ENCODE assay signal across 8 cellular contexts in the genomic region with DNA sequence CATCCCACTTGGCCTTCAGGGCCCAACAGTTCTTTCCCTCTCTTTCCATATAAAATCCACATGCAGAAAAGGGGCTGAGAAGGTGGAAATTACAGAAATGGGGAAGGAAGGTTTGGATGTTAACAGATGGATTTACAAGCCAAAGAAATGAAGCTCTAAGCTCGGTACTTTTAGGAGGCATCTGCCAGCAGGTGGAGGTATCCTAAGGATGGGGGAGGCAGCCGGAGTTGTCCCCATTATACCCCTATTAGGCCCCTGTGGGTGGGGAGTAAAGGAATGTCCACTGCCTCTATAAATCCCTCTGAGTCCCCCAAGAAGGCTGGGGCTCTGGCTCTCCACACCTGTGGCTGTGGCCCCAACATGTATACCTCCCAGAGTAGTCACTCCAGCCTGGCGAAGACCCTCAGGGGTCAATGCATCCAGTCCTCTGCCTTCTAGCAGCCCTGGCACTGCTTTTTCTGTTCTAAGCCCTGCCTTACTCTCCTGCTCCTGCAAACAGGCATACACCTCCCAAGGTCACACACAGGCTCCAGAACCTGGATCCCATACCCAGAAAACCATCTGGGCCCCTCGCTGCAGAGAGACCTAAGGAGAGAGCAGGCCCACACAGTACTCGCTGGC. TPM values are rescaled to one million over a fixed set of nuclear protein-coding genes. Genes with fewer than 3 reads are reported as not detected.
DNase-seq lines count a peak whose midpoint lies in the region; ATAC-seq, FAIRE-seq and TF ChIP-seq lines count a peak whose summit lies in the region.

No MANE protein-coding gene starts in this region.

- H3K4me1 Mint-ChIP-seq in activated B cell treated with CpG ODN at 0.5 μM for 24 hours, result peaks cover 36% of the 10 kb centered on the region

- H3K36me3 ChIP-seq in A673 (ENCODE audit: insufficient read depth, low read length, poor library complexity, severe bottlenecking) (no peaks in the 10 kb centered on the region), iPS-15b (ENCODE audit: control insufficient read depth, insufficient read depth, low read length) (no peaks in the 10 kb centered on the region)

- H3K27ac ChIP-seq in A673 (ENCODE audit: low read depth, low read length, poor library complexity, severe bottlenecking), result peak overlapping the region; percentile 66

- TF ChIP-seq CTCF in A673 (conservative IDR thresholded peaks at IDR 0.05; ENCODE audit: low read depth, low read length), result no peak
- TF ChIP-seq CTCF in activated B cell treated with CpG ODN at 0.5 μM for 24 hours (IDR thresholded peaks at IDR 0.05), result no peak

- H3K9me3 Mint-ChIP-seq in activated B cell treated with CpG ODN at 0.5 μM for 24 hours, result no peaks in the 10 kb centered on the region

- ATAC-seq in activated B cell treated with CpG ODN at 0.5 μM for 24 hours (ENCODE audit: low read depth), result no peak

- H3K27ac Mint-ChIP-seq in activated B cell treated with CpG ODN at 0.5 μM for 24 hours, result peak overlapping the region; percentile 74

- FAIRE-seq in GM19239 (lab: Jason Lieb, UNC), result peak; percentile 84

- H3K27me3 ChIP-seq in A673 (replicated peaks; ENCODE audit: insufficient read depth, low read depth, low read length, poor library complexity), result no peaks in the 10 kb centered on the region
- H3K27me3 ChIP-seq in iPS-15b (ENCODE audit: control insufficient read depth, insufficient read depth, low read length), result peaks cover 19% of the 10 kb centered on the region

- H3K9me3 ChIP-seq in A673 (ENCODE audit: low read depth, low read length, poor library complexity, severe bottlenecking) (no peaks in the 10 kb centered on the region), iPS-15b (ENCODE audit: control insufficient read depth, insufficient read depth, low read length) (no peaks in the 10 kb centered on the region)

- no peaks in the 10 kb centered on the region for H3K4me1 ChIP-seq in A673 (ENCODE audit: insufficient read depth, low read length, poor library complexity, severe bottlenecking)
- H3K4me1 ChIP-seq in iPS-15b (ENCODE audit: control insufficient read depth, insufficient read depth, low read length), result peaks cover 19% of the 10 kb centered on the region

- intact Hi-C loops in A673 (cut with micrococcal nuclease; ENCODE audit: unreplicated experiment), result no loop called here
- intact Hi-C loops in activated B cell treated with CpG ODN at 0.5 μM for 24 hours (cut with micrococcal nuclease), result loop anchor here (10.0 kb wide), 1 partner anchor 452 kb away; the partner anchor contains the start of gene TPRKB

- POLR2A ChIA-PET in A673 (lab: Charles Lee; ENCODE audit: low non-redundant PET) (no interaction called here), activated B cell treated with CpG ODN at 0.5 μM for 24 hours (lab: Charles Lee) (interaction anchor here (3.4 kb wide), 1 partner anchor 49 kb away, joined by 10 read pairs; the partner anchor contains the start of genes CCT7 and PRADC1)

- no TSS peak for BruUV-seq in A673 (replicated peaks; lab: Mats Ljungman, UMichigan)

- H3K4me3 ChIP-seq in A673 (ENCODE audit: low read depth, low read length, poor library complexity, severe bottlenecking), result peak overlapping the region; percentile 78
- peak overlapping the region; percentile 67 for H3K4me3 ChIP-seq in iPS-15b (ENCODE audit: low read depth, low read length)

- H3K36me3 Mint-ChIP-seq in activated B cell treated with CpG ODN at 0.5 μM for 24 hours (ENCODE audit: low read depth), result peaks cover 3% of the 10 kb centered on the region

- H3K9ac ChIP-seq in iPS-15b (ENCODE audit: low read depth, low read length), result peak overlapping the region; percentile 62

- no peaks in the 10 kb centered on the region for H3K27me3 Mint-ChIP-seq in activated B cell treated with CpG ODN at 0.5 μM for 24 hours

- H3K4me3 Mint-ChIP-seq in activated B cell treated with CpG ODN at 0.5 μM for 24 hours, result peak overlapping the region; percentile 82

- DNase-seq in A673 (ENCODE audit: low spot score) (no peak), GM19239 (ENCODE audit: insufficient read length, low spot score) (no peak), activated B cell treated with CpG ODN at 0.5 μM for 24 hours (no peak), pons (ENCODE audit: low spot score) (no peak), COLO829 (ENCODE audit: low spot score) (no peak), HuH-7 (ENCODE audit: low spot score) (no peak), NCI-H226 (no peak)

- CTCF ChIA-PET in A673 (lab: Charles Lee) (no interaction called here), activated B cell treated with CpG ODN at 0.5 μM for 24 hours (lab: Charles Lee) (no interaction called here)

RNA-seq across cellular contexts. Expression of gene FBXO41, which starts 1.2 kb away (rescaled TPM):
- total RNA-seq in A673 (2021) (8.6 and 11.5 TPM in 2 replicates), activated B cell treated with CpG ODN at 0.5 μM for 24 hours (21.4 and 25.7 TPM in 2 replicates)

RNA-seq across cellular contexts. Expression of gene EGR4, which starts 10.3 kb away (rescaled TPM):
- 1.9 and 2.0 TPM in 2 replicates for total RNA-seq in A673 (2021)
- 0.20 TPM in 1 of 2 replicates, not detected in the other for total RNA-seq in activated B cell treated with CpG ODN at 0.5 μM for 24 hours

RNA-seq across cellular contexts. Expression of gene CCT7, which starts 48.9 kb away (rescaled TPM):
- 627 and 648 TPM in 2 replicates for total RNA-seq in A673 (2021)
- total RNA-seq in activated B cell treated with CpG ODN at 0.5 μM for 24 hours, result 295 and 307 TPM in 2 replicates

RNA-seq across cellular contexts. Expression of gene PRADC1, which starts 50.0 kb away (rescaled TPM):
- total RNA-seq in A673 (2021) (17.7 and 20.0 TPM in 2 replicates), activated B cell treated with CpG ODN at 0.5 μM for 24 hours (4.6 and 4.7 TPM in 2 replicates)
